In the genomic region with DNA sequence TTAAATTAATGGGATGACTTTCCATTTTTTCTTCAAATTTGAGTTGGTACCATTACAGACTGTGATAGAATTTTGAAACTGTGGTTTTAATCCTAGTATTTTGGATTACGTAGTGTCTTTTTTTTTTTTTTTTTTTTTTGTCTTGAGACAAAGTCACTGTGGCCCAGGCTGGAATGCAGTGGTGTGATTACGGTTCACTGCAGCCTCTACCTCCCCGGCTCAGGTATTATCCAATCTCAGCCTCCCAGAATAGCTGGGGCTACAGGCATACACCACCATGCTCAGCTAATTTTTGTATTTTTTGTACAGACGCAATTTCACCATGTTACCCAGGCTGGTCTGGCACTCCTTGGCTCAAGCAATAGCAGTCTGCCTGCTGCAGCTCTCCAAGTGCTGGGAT, we compare ENCODE assay signal across 22 cellular contexts.
"Had no signal": no experiment of that assay in that cellular context is flagged by ENCODE, and none has a peak within 500 bp of the region (broad histone marks: within the 10 kb centered on the region; RNA-seq: fewer than 3 reads in every experiment).

No MANE protein-coding gene starts in this region.

- H3K4me3 Mint-ChIP-seq: immature natural killer cell; naive B cell; nephron; stimulated activated memory B cell treated with anti-CD40 and anti-IgM and Interleukin-4, amounts not matched to agents 10 μg/mL and 1 μg/mL and 100 μg/mL, for 72 hours; stimulated activated naive CD8-positive, alpha-beta T cell treated with anti-CD3 and anti-CD28 coated beads, Interleukin-15, Interleukin-2, amounts not matched to agents 100 ng/mL and 50 ng/mL, for 24 hours had no signal

- H3K27me3 ChIP-seq: dorsolateral prefrontal cortex, esophagus muscularis mucosa, gastrocnemius medialis, right lobe of liver, spleen, transverse colon had no signal

- H3K4me3 ChIP-seq: dorsolateral prefrontal cortex, esophagus muscularis mucosa, gastrocnemius medialis, lung, psoas muscle, right lobe of liver, spleen, transverse colon had no signal

- H3K9me3 ChIP-seq: esophagus muscularis mucosa, gastrocnemius medialis, psoas muscle, right lobe of liver, spleen, transverse colon had no signal

- H3K27ac ChIP-seq: dorsolateral prefrontal cortex, gastrocnemius medialis, parathyroid adenoma, psoas muscle, right lobe of liver, spleen, transverse colon had no signal

- H2AFZ ChIP-seq: parathyroid adenoma had no signal

- H3K9ac ChIP-seq: parathyroid adenoma had no signal

- H3K36me3 ChIP-seq: esophagus muscularis mucosa, gastrocnemius medialis, right lobe of liver, spleen, transverse colon had no signal

- H3K4me1 ChIP-seq: gastrocnemius medialis, parathyroid adenoma, psoas muscle, right lobe of liver, spleen, transverse colon had no signal

- ATAC-seq: gastrocnemius medialis; left ventricle myocardium superior; psoas muscle; right lobe of liver; stimulated activated memory B cell treated with anti-CD40 and anti-IgM and Interleukin-4, amounts not matched to agents 10 μg/mL and 1 μg/mL and 100 μg/mL, for 72 hours had no signal

- H3K4me1 Mint-ChIP-seq: immature natural killer cell; stimulated activated memory B cell treated with anti-CD40 and anti-IgM and Interleukin-4, amounts not matched to agents 10 μg/mL and 1 μg/mL and 100 μg/mL, for 72 hours had no signal

- H3K27ac Mint-ChIP-seq: immature natural killer cell; stimulated activated memory B cell treated with anti-CD40 and anti-IgM and Interleukin-4, amounts not matched to agents 10 μg/mL and 1 μg/mL and 100 μg/mL, for 72 hours; stimulated activated naive CD8-positive, alpha-beta T cell treated with anti-CD3 and anti-CD28 coated beads, Interleukin-15, Interleukin-2, amounts not matched to agents 100 ng/mL and 50 ng/mL, for 24 hours had no signal

- DNase-seq: cortex of kidney; dorsolateral prefrontal cortex; effector CD8-positive, alpha-beta T cell; gastrocnemius medialis; immature natural killer cell; left cardiac atrium; left ventricle myocardium superior; naive B cell; psoas muscle; retina; right lobe of liver; spleen; stimulated activated CD4-positive, alpha-beta T cell treated with anti-CD3 and anti-CD28 coated beads, Interleukin-15, amount 100 ng/mL, for 24 hours; stimulated activated CD4-positive, alpha-beta T cell treated with anti-CD3 and anti-CD28 coated beads, Interleukin-1b, Interleukin-23, amount 100 ng/mL, for 48 hours; stimulated activated CD4-positive, alpha-beta T cell treated with anti-CD3 and anti-CD28 coated beads, Interleukin-4, amount 100 ng/mL, for 24 hours; transverse colon had no signal

- H3K36me3 Mint-ChIP-seq: immature natural killer cell; naive B cell; stimulated activated memory B cell treated with anti-CD40 and anti-IgM and Interleukin-4, amounts not matched to agents 10 μg/mL and 1 μg/mL and 100 μg/mL, for 72 hours had no signal

- H3K27me3 Mint-ChIP-seq: naive B cell; stimulated activated memory B cell treated with anti-CD40 and anti-IgM and Interleukin-4, amounts not matched to agents 10 μg/mL and 1 μg/mL and 100 μg/mL, for 72 hours; stimulated activated naive CD8-positive, alpha-beta T cell treated with anti-CD3 and anti-CD28 coated beads, Interleukin-15, Interleukin-2, amounts not matched to agents 100 ng/mL and 50 ng/mL, for 24 hours had no signal

- H3K9me3 Mint-ChIP-seq: naive B cell; nephron; stimulated activated memory B cell treated with anti-CD40 and anti-IgM and Interleukin-4, amounts not matched to agents 10 μg/mL and 1 μg/mL and 100 μg/mL, for 72 hours; stimulated activated naive CD8-positive, alpha-beta T cell treated with anti-CD3 and anti-CD28 coated beads, Interleukin-15, Interleukin-2, amounts not matched to agents 100 ng/mL and 50 ng/mL, for 24 hours had no signal

- H3K79me2 ChIP-seq: parathyroid adenoma had no signal
